In genomic region chr10:84924131-84924530, GRCh38 we compare ENCODE assay signal across 24 cellular contexts.
"Had no signal": no experiment of that assay in that cellular context is flagged by ENCODE, and none has a peak within 500 bp of the region (broad histone marks: within the 10 kb centered on the region; RNA-seq: fewer than 3 reads in every experiment).

No MANE protein-coding gene starts in this region.

- H3K36me3 ChIP-seq: esophagus squamous epithelium, heart right ventricle, lower lobe of right lung, right lobe of liver, thoracic aorta, tibial nerve, upper lobe of left lung had no signal

- DNase-seq: cortex of kidney; effector memory CD8-positive, alpha-beta T cell; erythroblast; esophagus squamous epithelium; foreskin melanocyte; glutamatergic neuron; heart right ventricle; hippocampal formation; left colon; left ventricle myocardium superior; lower lobe of right lung; mucosa of descending colon; naive B cell; right lobe of liver; small intestine; stimulated activated CD4-positive, alpha-beta T cell treated with anti-CD3 and anti-CD28 coated beads, Interleukin-15, amount 100 ng/mL, for 24 hours; stimulated activated CD4-positive, alpha-beta T cell treated with anti-CD3 and anti-CD28 coated beads, Interleukin-2, amount 100 ng/mL, for 48 hours; stimulated activated naive B cell treated with anti-CD40 and anti-IgM and Interleukin-4, amounts not matched to agents 10 μg/mL and 1 μg/mL and 100 μg/mL, for 72 hours; upper lobe of left lung had no signal

- FAIRE-seq: endometrium, islet of Langerhans, urothelium cell line had no signal

- H3K27me3 ChIP-seq: esophagus squamous epithelium, heart right ventricle, right lobe of liver, tibial nerve, upper lobe of left lung had no signal

- H3K4me3 ChIP-seq: esophagus squamous epithelium, heart right ventricle, lower lobe of right lung, mucosa of descending colon, right lobe of liver, thoracic aorta, tibial nerve, upper lobe of left lung had no signal
